Comparison of ENCODE assay signal across 9 cellular contexts in the genomic region with DNA sequence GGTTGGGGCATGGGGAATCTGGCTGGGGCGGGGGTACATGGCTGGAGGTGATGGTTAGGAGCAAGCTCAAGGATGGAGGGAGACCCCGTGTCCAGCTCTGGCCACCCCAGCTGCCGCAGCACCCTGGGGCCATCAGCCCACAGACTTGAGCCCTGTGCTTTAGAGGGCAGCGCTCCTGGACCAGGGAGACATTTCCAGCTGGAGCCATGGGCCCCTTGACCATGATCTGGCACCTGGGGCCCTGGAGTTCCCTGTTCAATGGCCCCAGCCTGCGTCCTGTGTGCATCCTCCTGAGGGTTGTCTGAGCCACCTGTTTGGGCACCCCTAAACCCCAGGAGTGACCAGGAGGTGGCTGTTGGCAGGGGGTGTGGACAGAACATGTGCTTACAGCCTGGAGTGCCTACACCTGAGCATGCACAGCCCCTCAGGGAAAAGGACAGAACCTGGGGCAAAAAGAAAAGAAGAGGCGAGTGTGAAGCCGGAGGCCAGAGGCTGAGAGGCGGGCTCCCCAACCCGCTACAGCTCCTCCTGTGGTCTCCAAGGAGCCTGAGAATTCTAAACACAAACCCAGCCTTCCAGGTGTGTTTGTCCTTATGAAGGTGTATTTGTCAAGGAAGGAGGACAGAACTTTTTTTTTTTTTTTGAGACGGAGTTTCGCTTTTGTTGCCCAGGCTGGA.
DNase-seq lines count a peak whose midpoint lies in the region; ATAC-seq and TF ChIP-seq lines count a peak whose summit lies in the region.
"Had no signal": no experiment of that assay in that cellular context is flagged by ENCODE, and none has a peak within 500 bp of the region (broad histone marks: within the 10 kb centered on the region; RNA-seq: fewer than 3 reads in every experiment).

No MANE protein-coding gene starts in this region.

- H3K27ac ChIP-seq in muscle layer of duodenum (ENCODE audit: low read length) (peak overlapping the region; percentile 56), transverse colon (peak overlapping the region; percentile 92 to 99 (median 96))

- H3K27me3 Mint-ChIP-seq in dendritic cell treated with granulocyte-macrophage colony-stimulating factor and Interleukin-4, amounts not matched to agents 40 ng/mL and 50 ng/mL, for 4 days, result peaks cover 2% of the 10 kb centered on the region

- H3K4me1 ChIP-seq in muscle layer of duodenum (ENCODE audit: control insufficient read depth in 1 of 2, insufficient read depth in 2 of 2, low read length in 2 of 2) (peaks cover 34 to 55% of the 10 kb centered on the region in 2 donors), transverse colon (peaks cover 25 to 78% (median 66%) of the 10 kb centered on the region in 4 donors)

- H3K27me3 ChIP-seq in muscle layer of duodenum (ENCODE audit: low read depth, low read length) (no peaks in the 10 kb centered on the region), transverse colon (no peaks in the 10 kb centered on the region)

- no peak for TF ChIP-seq POLR2A in transverse colon (IDR thresholded peaks at IDR 0.05)

- TF ChIP-seq CTCF in transverse colon (IDR thresholded peaks at IDR 0.05), result peak in 2 of 5 experiments; percentile 11 to 12

- H3K36me3 Mint-ChIP-seq in dendritic cell treated with granulocyte-macrophage colony-stimulating factor and Interleukin-4, amounts not matched to agents 40 ng/mL and 50 ng/mL, for 4 days (ENCODE audit: low read depth), result peaks cover 81% of the 10 kb centered on the region

- no peaks in the 10 kb centered on the region for H3K9me3 ChIP-seq in muscle layer of duodenum (ENCODE audit: control insufficient read depth in 1 of 2, low read length in 2 of 2)
- no peaks in the 10 kb centered on the region for H3K9me3 ChIP-seq in transverse colon

- no peak overlapping the region for H3K4me3 Mint-ChIP-seq in dendritic cell treated with granulocyte-macrophage colony-stimulating factor and Interleukin-4, amounts not matched to agents 40 ng/mL and 50 ng/mL, for 4 days

- WGBS in transverse colon (ENCODE audit: low coverage in 1 of 2), 2 donors, result 62 to 71% methylated on average over 6 to 11 of the region's 11 CpGs

- peak; percentile 54 for DNase-seq in NCI-H2029 (lab: John Stamatoyannopoulos, UW)
- DNase-seq in NCI-H2029 treated with DMSO at 0.1 percent for 48 hours (lab: John Stamatoyannopoulos, UW), result no peak
- no peak for DNase-seq in transverse colon
- no peak for DNase-seq in nucleus accumbens (lab: John Stamatoyannopoulos, UW)

- no peaks in the 10 kb centered on the region for H3K9me3 Mint-ChIP-seq in dendritic cell treated with granulocyte-macrophage colony-stimulating factor and Interleukin-4, amounts not matched to agents 40 ng/mL and 50 ng/mL, for 4 days
- H3K9me3 Mint-ChIP-seq: T-helper 1 cell treated with Interleukin-12 subunit alpha and Interleukin-12 subunit beta and Interleukin-4 antibody, amounts not matched to agents 30 μg/mL and 1 μg/mL, for 36 hours had no signal

- H3K4me1 Mint-ChIP-seq in dendritic cell treated with granulocyte-macrophage colony-stimulating factor and Interleukin-4, amounts not matched to agents 40 ng/mL and 50 ng/mL, for 4 days (ENCODE audit: low read depth), result peaks cover 81% of the 10 kb centered on the region

- peaks cover 0 to 18% of the 10 kb centered on the region in 2 donors for H3K36me3 ChIP-seq in muscle layer of duodenum (ENCODE audit: control insufficient read depth in 1 of 2, insufficient read depth in 2 of 2, low read length in 2 of 2)
- no peaks in the 10 kb centered on the region for H3K36me3 ChIP-seq in transverse colon

- peak overlapping the region; percentile 12 for H3K27ac Mint-ChIP-seq in dendritic cell treated with granulocyte-macrophage colony-stimulating factor and Interleukin-4, amounts not matched to agents 40 ng/mL and 50 ng/mL, for 4 days
- H3K27ac Mint-ChIP-seq: T-helper 1 cell treated with Interleukin-12 subunit alpha and Interleukin-12 subunit beta and Interleukin-4 antibody, amounts not matched to agents 30 μg/mL and 1 μg/mL, for 36 hours had no signal

- intact Hi-C loops in dendritic cell treated with granulocyte-macrophage colony-stimulating factor and Interleukin-4, amounts not matched to agents 40 ng/mL and 50 ng/mL, for 4 days (cut with micrococcal nuclease), result loop anchor here (10.0 kb wide), 1 partner anchor 101 kb away; no protein-coding TSS in a partner anchor
- intact Hi-C loops in transverse colon (cut with DNase I; ENCODE audit: low total_unique reads), result loop anchor here (2.0 to 10.0 kb wide), 3 partner anchors 117 to 352 kb away; no protein-coding TSS in a partner anchor

- ATAC-seq in HG03520 (IDR thresholded peaks at IDR 0.05; ENCODE audit: unreplicated experiment) (no peak), HG03378 (IDR thresholded peaks at IDR 0.05; ENCODE audit: unreplicated experiment) (no peak)

- in situ Hi-C loops in transverse colon (cut with MboI; ENCODE audit: low pct_ligation_motif_present in 1 of 4, low pct_unique_long_range_greater_than_20kb in 1 of 4, low sequenced_read_pairs in 3 of 4), result loop anchor here in 1 of 4 donors (10.0 kb wide), 2 partner anchors 111 to 319 kb away; a partner anchor contains a TSS

- H3K4me3 ChIP-seq in muscle layer of duodenum (ENCODE audit: low read depth in 1 of 2, low read length in 2 of 2) (no peak overlapping the region), transverse colon (peak overlapping the region in 2 of 4 donors; percentile 50 to 53)

- TF ChIP-seq EP300 in transverse colon (IDR thresholded peaks at IDR 0.05; ENCODE audit: low read depth), result no peak
